Comparison of ENCODE assay signal across 12 cellular contexts in the genomic region with DNA sequence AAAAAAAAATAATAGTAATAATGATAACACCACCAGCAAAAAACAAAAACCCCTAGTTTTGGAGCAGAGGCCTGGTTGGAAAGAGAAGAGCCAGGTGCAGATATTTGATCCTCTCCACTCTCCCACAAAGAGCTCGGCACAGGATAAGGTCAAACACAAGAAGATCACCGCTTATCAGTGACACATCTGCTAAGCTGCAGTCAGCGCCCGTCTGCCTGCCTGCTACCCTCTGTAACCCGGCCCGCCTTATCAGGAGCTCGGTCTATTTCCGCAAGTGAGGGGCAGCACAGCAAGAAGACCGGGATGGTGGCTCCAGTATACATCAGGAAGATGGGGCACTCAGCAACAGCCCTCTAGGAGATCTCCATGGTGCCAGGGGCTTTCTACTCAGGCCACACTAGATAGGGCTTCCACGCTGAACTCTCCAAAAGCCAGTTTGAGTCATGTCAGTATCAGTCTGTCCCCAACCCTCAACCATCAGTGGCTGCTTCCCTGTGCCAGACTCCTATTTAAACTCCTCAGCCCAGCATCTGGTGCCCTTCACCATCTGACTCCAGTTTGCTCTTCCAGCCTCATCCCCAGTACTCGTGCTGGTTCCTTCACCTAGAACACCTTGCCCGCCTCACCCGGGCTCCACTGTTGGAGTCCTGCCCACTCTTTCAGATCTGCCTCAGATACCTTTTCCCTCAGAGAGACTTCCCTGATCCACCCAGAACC.
A peak's percentile ranks its signal among the peaks of the same experiment; 100 is the strongest.
DNase-seq lines count a peak whose midpoint lies in the region; ATAC-seq and TF ChIP-seq lines count a peak whose summit lies in the region.
"Had no signal": no experiment of that assay in that cellular context is flagged by ENCODE, and none has a peak within 500 bp of the region (broad histone marks: within the 10 kb centered on the region; RNA-seq: fewer than 3 reads in every experiment).

No MANE protein-coding gene starts in this region.

- H3K36me3 Mint-ChIP-seq in type B pancreatic cell: peaks cover 7% of the 10 kb centered on the region
- H3K36me3 Mint-ChIP-seq in activated naive CD4-positive, alpha-beta T cell treated with anti-CD3 and anti-CD28 coated beads, Interleukin-2, amount 10 ng/mL, durations not matched to agents 7 days and 5 days: no peaks in the 10 kb centered on the region

- peak overlapping the region in 8 of 10 donors; percentile 63 to 85 (median 82) for H3K27ac ChIP-seq in heart right ventricle

- DNase-seq in heart right ventricle (no peak), cardiac septum (ENCODE audit: low spot score) (no peak), SHP77 treated with DMSO at 0.1 percent for 48 hours (lab: John Stamatoyannopoulos, UW) (peak; percentile 56), iPS-NIHi7 (ENCODE audit: extremely low spot score) (peak; percentile 35), type B pancreatic cell (ENCODE audit: extremely low spot score, unreplicated experiment) (no peak)
- no peak for DNase-seq in activated naive CD4-positive, alpha-beta T cell treated with anti-CD3 and anti-CD28 coated beads, Interleukin-2, amount 10 ng/mL, durations not matched to agents 7 days and 5 days
- DNase-seq in activated T-cell treated with anti-CD3 and anti-CD28 coated beads, Interleukin-2, amount 50 U/mL, for 48 hours: no peak
- DNase-seq: hypothalamus, OCI-M1, tibial artery had no signal

- H3K4me1 Mint-ChIP-seq in type B pancreatic cell (ENCODE audit: unreplicated experiment): peaks cover 55% of the 10 kb centered on the region
- peaks cover 30% of the 10 kb centered on the region for H3K4me1 Mint-ChIP-seq in activated naive CD4-positive, alpha-beta T cell treated with anti-CD3 and anti-CD28 coated beads, Interleukin-2, amount 10 ng/mL, durations not matched to agents 7 days and 5 days

- intact Hi-C loops in heart right ventricle (cut with DNase I): loop anchor here in 5 of 10 donors (5.0 to 10.0 kb wide), 2 partner anchors 68 to 89 kb away; partner anchors contain the start of gene PPP1CB (in 4 of the 5)
- intact Hi-C loops in cardiac septum (cut with DNase I): loop anchor here (5.0 kb wide), 1 partner anchor 68 kb away; the partner anchor contains the start of gene PPP1CB

- H3K4me3 Mint-ChIP-seq in type B pancreatic cell: no peak overlapping the region
- no peak overlapping the region for H3K4me3 Mint-ChIP-seq in activated naive CD4-positive, alpha-beta T cell treated with anti-CD3 and anti-CD28 coated beads, Interleukin-2, amount 10 ng/mL, durations not matched to agents 7 days and 5 days
- H3K4me3 Mint-ChIP-seq: T-helper 2 cell treated with Interferon-gamma antibody and Interleukin-4, amounts not matched to agents 5 μg/mL and 100 μg/mL, for 36 hours had no signal

- H3K9me3 Mint-ChIP-seq in type B pancreatic cell: peaks cover 15% of the 10 kb centered on the region
- no peaks in the 10 kb centered on the region for H3K9me3 Mint-ChIP-seq in activated naive CD4-positive, alpha-beta T cell treated with anti-CD3 and anti-CD28 coated beads, Interleukin-2, amount 10 ng/mL, durations not matched to agents 7 days and 5 days
- H3K9me3 Mint-ChIP-seq: T-helper 2 cell treated with Interferon-gamma antibody and Interleukin-4, amounts not matched to agents 5 μg/mL and 100 μg/mL, for 36 hours had no signal

- ATAC-seq in heart right ventricle (no peak), GM21723 (IDR thresholded peaks at IDR 0.05; ENCODE audit: unreplicated experiment) (no peak)

- CTCF ChIA-PET in activated naive CD4-positive, alpha-beta T cell treated with anti-CD3 and anti-CD28 coated beads, Interleukin-2, amount 10 ng/mL, durations not matched to agents 7 days and 5 days (lab: Charles Lee): interaction anchor here (0.6 to 1.6 kb wide), 2 partner anchors 49 to 90 kb away, joined by 4 to 5 read pairs; no protein-coding TSS in a partner anchor

- WGBS in heart right ventricle, 2 donors: 75 to 82% methylated on average over 13 of the region's 13 CpGs

- no peaks in the 10 kb centered on the region for H3K27me3 ChIP-seq in heart right ventricle
- H3K27me3 ChIP-seq: tibial artery had no signal

- peaks cover 5 to 58% (median 44%) of the 10 kb centered on the region in 9 donors for H3K4me1 ChIP-seq in heart right ventricle

- no peaks in the 10 kb centered on the region for H3K9me3 ChIP-seq in heart right ventricle
- H3K9me3 ChIP-seq: tibial artery had no signal

- no peak overlapping the region for H3K4me3 ChIP-seq in heart right ventricle
- H3K4me3 ChIP-seq: tibial artery had no signal

- TF ChIP-seq CTCF in heart right ventricle (IDR thresholded peaks at IDR 0.05) (no peak), type B pancreatic cell (conservative IDR thresholded peaks at IDR 0.05) (no peak)

- no peaks in the 10 kb centered on the region for H3K36me3 ChIP-seq in heart right ventricle
- H3K36me3 ChIP-seq: tibial artery had no signal

- no peaks in the 10 kb centered on the region for H3K27me3 Mint-ChIP-seq in type B pancreatic cell
- peaks cover 8% of the 10 kb centered on the region for H3K27me3 Mint-ChIP-seq in activated naive CD4-positive, alpha-beta T cell treated with anti-CD3 and anti-CD28 coated beads, Interleukin-2, amount 10 ng/mL, durations not matched to agents 7 days and 5 days

- peak overlapping the region; percentile 5 for H3K27ac Mint-ChIP-seq in type B pancreatic cell
- H3K27ac Mint-ChIP-seq in activated naive CD4-positive, alpha-beta T cell treated with anti-CD3 and anti-CD28 coated beads, Interleukin-2, amount 10 ng/mL, durations not matched to agents 7 days and 5 days: no peak overlapping the region
- H3K27ac Mint-ChIP-seq: T-helper 2 cell treated with Interferon-gamma antibody and Interleukin-4, amounts not matched to agents 5 μg/mL and 100 μg/mL, for 36 hours had no signal

Comparison
In these comparisons a context has a peak if more than half of its experiments do, and no peak if none do; other contexts are left out.
1. DNase-seq: peak in SHP77 treated with DMSO at 0.1 percent for 48 hours (single experiment) and iPS-NIHi7 (single experiment); none in heart right ventricle (0 of 2), cardiac septum (single experiment), type B pancreatic cell (single experiment), activated naive CD4-positive, alpha-beta T cell treated with anti-CD3 and anti-CD28 coated beads, Interleukin-2, amount 10 ng/mL, durations not matched to agents 7 days and 5 days (single experiment) and activated T-cell treated with anti-CD3 and anti-CD28 coated beads, Interleukin-2, amount 50 U/mL, for 48 hours (0 of 2).